ENCODE assay signal across 19 cellular contexts in genomic region chr6:165906-166305, GRCh38.
"Had no signal": no experiment of that assay in that cellular context is flagged by ENCODE, and none has a peak within 500 bp of the region (broad histone marks: within the 10 kb centered on the region; RNA-seq: fewer than 3 reads in every experiment).

No MANE protein-coding gene starts in this region.

- H3K4me3 ChIP-seq: left lung, lower lobe of right lung, ovary, right atrium auricular region, skin epidermis, tibial nerve, uterus had no signal

- H3K4me1 ChIP-seq: left lung, lower lobe of right lung, right atrium auricular region, tibial nerve, uterus had no signal

- DNase-seq: hippocampal formation; kidney glomerular epithelial cell; left cardiac atrium; left lung; lower lobe of right lung; mammary epithelial cell; mesenchymal stem cell; natural killer cell; ovary; stimulated activated CD4-positive, alpha-beta T cell treated with anti-CD3 and anti-CD28 coated beads, Interleukin-12 subunit alpha, Interleukin-12 subunit beta, amount 100 ng/mL, for 4 hours; stimulated activated CD4-positive, alpha-beta T cell treated with anti-CD3 and anti-CD28 coated beads, Interleukin-15, amount 100 ng/mL, for 24 hours; stimulated activated CD4-positive, alpha-beta T cell treated with anti-CD3 and anti-CD28 coated beads, Interleukin-4, amount 100 ng/mL, for 24 hours; stimulated activated naive CD4-positive, alpha-beta T cell treated with Interleukin-2 at 50 U/mL for 16 hours; stimulated activated naive CD8-positive, alpha-beta T cell treated with anti-CD3 and anti-CD28 coated beads, Interleukin-15, amount 100 ng/mL, for 72 hours; substantia nigra; uterus had no signal

- H3K9me3 ChIP-seq: left lung, lower lobe of right lung, ovary, right atrium auricular region, tibial nerve, uterus had no signal

- H3K27ac ChIP-seq: left lung, lower lobe of right lung, ovary, right atrium auricular region, skin epidermis, tibial nerve, uterus had no signal

- H3K36me3 ChIP-seq: left lung, lower lobe of right lung, ovary, right atrium auricular region, tibial nerve, uterus had no signal

- H3K27me3 ChIP-seq: ovary, right atrium auricular region, tibial nerve, uterus had no signal
